ENCODE assay signal across 23 cellular contexts in genomic region chr17:76360461-76360860, GRCh38.
"Had no signal": no experiment of that assay in that cellular context is flagged by ENCODE, and none has a peak within 500 bp of the region (broad histone marks: within the 10 kb centered on the region; RNA-seq: fewer than 3 reads in every experiment).

No MANE protein-coding gene starts in this region.

- H3K27ac Mint-ChIP-seq: activated B cell treated with CpG ODN at 0.5 μM for 24 hours; activated CD4-positive, alpha-beta T cell treated with anti-CD3 and anti-CD28 coated beads for 36 hours; activated naive CD4-positive, alpha-beta T cell treated with anti-CD3 and anti-CD28 coated beads for 36 hours; activated naive CD8-positive, alpha-beta T cell treated with anti-CD3 and anti-CD28 coated beads, Interleukin-2, amount 10 ng/mL, durations not matched to agents 7 days and 5 days; dendritic cell treated with granulocyte-macrophage colony-stimulating factor and Interleukin-4, amounts not matched to agents 40 ng/mL and 50 ng/mL, for 4 days; nephron progenitor cell; T-helper 17 cell had no signal

- H3K9me3 Mint-ChIP-seq: activated B cell treated with CpG ODN at 0.5 μM for 24 hours; activated naive CD4-positive, alpha-beta T cell treated with anti-CD3 and anti-CD28 coated beads for 36 hours; activated naive CD8-positive, alpha-beta T cell treated with anti-CD3 and anti-CD28 coated beads, Interleukin-2, amount 10 ng/mL, durations not matched to agents 7 days and 5 days; activated T-cell treated with anti-CD3 and anti-CD28 coated beads, Interleukin-2, amount 50 U/mL, for 4 hours; dendritic cell treated with granulocyte-macrophage colony-stimulating factor and Interleukin-4, amounts not matched to agents 40 ng/mL and 50 ng/mL, for 4 days; nephron progenitor cell had no signal

- H3K4me3 ChIP-seq: left lung, sigmoid colon, thyroid gland had no signal

- H3K27me3 ChIP-seq: left lung, sigmoid colon, thyroid gland had no signal

- H3K27me3 Mint-ChIP-seq: activated B cell treated with CpG ODN at 0.5 μM for 24 hours; activated CD4-positive, alpha-beta T cell treated with anti-CD3 and anti-CD28 coated beads for 36 hours had no signal

- DNase-seq: activated B cell treated with CpG ODN at 0.5 μM for 24 hours; activated CD4-positive, alpha-beta T cell treated with anti-CD3 and anti-CD28 coated beads for 36 hours; activated CD4-positive, alpha-beta T cell treated with anti-CD3 and anti-CD28 coated beads, Interleukin-2, amount 50 U/mL, for 48 hours; activated CD8-positive, alpha-beta memory T cell treated with anti-CD3 and anti-CD28 coated beads, Interleukin-2, amount 50 U/mL, for 48 hours; activated effector memory CD4-positive, alpha-beta T cell treated with Interleukin-2 at 50 U/mL for 16 hours; activated naive CD4-positive, alpha-beta T cell treated with anti-CD3 and anti-CD28 coated beads for 36 hours; activated naive CD8-positive, alpha-beta T cell treated with anti-CD3 and anti-CD28 coated beads, Interleukin-2, amount 10 ng/mL, durations not matched to agents 7 days and 5 days; activated T-cell treated with anti-CD3 and anti-CD28 coated beads, Interleukin-2, amount 50 U/mL, for 4 hours; amniotic stem cell; effector CD4-positive, alpha-beta T cell; glutamatergic neuron; hippocampal formation; kidney glomerular epithelial cell; midbrain; nephron progenitor cell; occipital lobe; sigmoid colon; stimulated activated CD4-positive, alpha-beta T cell treated with anti-CD3 and anti-CD28 coated beads, Interleukin-4, amount 100 ng/mL, for 1 hour; stimulated activated naive CD4-positive, alpha-beta T cell; T-helper 17 cell; thyroid gland had no signal

- H3K36me3 ChIP-seq: left lung, sigmoid colon, thyroid gland had no signal

- H3K4me3 Mint-ChIP-seq: activated B cell treated with CpG ODN at 0.5 μM for 24 hours; activated CD4-positive, alpha-beta T cell treated with anti-CD3 and anti-CD28 coated beads for 36 hours; activated naive CD4-positive, alpha-beta T cell treated with anti-CD3 and anti-CD28 coated beads for 36 hours; activated naive CD8-positive, alpha-beta T cell treated with anti-CD3 and anti-CD28 coated beads, Interleukin-2, amount 10 ng/mL, durations not matched to agents 7 days and 5 days; activated T-cell treated with anti-CD3 and anti-CD28 coated beads, Interleukin-2, amount 50 U/mL, for 4 hours; dendritic cell treated with granulocyte-macrophage colony-stimulating factor and Interleukin-4, amounts not matched to agents 40 ng/mL and 50 ng/mL, for 4 days; nephron progenitor cell; T-helper 17 cell had no signal

- H3K9me3 ChIP-seq: left lung, sigmoid colon, thyroid gland had no signal

- H3K27ac ChIP-seq: thyroid gland had no signal

- H3K36me3 Mint-ChIP-seq: activated naive CD8-positive, alpha-beta T cell treated with anti-CD3 and anti-CD28 coated beads, Interleukin-2, amount 10 ng/mL, durations not matched to agents 7 days and 5 days had no signal

- H3K4me1 Mint-ChIP-seq: activated CD4-positive, alpha-beta T cell treated with anti-CD3 and anti-CD28 coated beads for 36 hours; T-helper 17 cell had no signal

- H3K4me1 ChIP-seq: left lung had no signal
